ENCODE assay signal across 21 cellular contexts in the genomic region with DNA sequence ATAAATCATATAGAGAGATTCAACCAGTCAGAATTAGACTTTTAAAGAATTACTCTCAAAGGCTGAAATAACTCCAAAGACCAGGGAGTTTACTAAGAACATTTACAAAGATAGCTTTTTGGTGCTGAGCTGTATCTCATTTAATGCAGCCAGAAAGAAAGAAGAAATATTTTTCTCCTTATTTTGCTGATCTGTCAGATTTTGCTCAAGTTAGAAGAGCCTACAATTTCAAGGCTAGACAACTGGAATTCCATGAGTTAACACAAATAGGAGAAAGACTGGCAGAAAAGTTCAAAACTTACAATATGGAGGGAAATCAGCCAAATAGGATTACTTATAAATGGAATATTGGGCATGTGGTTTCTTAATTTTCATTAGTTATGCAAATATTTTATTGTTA. TPM values are rescaled to one million over a fixed set of nuclear protein-coding genes. Genes with fewer than 3 reads are reported as not detected.
DNase-seq lines count a peak whose midpoint lies in the region; ATAC-seq, FAIRE-seq and TF ChIP-seq lines count a peak whose summit lies in the region.
"Had no signal": no experiment of that assay in that cellular context is flagged by ENCODE, and none has a peak within 500 bp of the region (broad histone marks: within the 10 kb centered on the region; RNA-seq: fewer than 3 reads in every experiment).

No MANE protein-coding gene starts in this region.

- no peaks in the 10 kb centered on the region for H3K36me3 Mint-ChIP-seq in stimulated activated naive B cell treated with anti-CD40 and anti-IgM and Interleukin-4, amounts not matched to agents 10 μg/mL and 1 μg/mL and 100 μg/mL, for 72 hours
- H3K36me3 Mint-ChIP-seq in activated naive CD4-positive, alpha-beta T cell treated with anti-CD3 and anti-CD28 coated beads for 36 hours (ENCODE audit: low read depth), result no peaks in the 10 kb centered on the region

- H3K9ac ChIP-seq in SK-N-MC (ENCODE audit: insufficient read length), result no peak overlapping the region
- H3K9ac ChIP-seq: BLaER1 treated with 17β-estradiol and CSF1 and Interleukin-3, amounts not matched to agents 10 nM and 100 nM had no signal

- TF ChIP-seq CTCF in A549 (IDR thresholded peaks at IDR 0.05), result no peak
- TF ChIP-seq CTCF in HEK293 (tag by site-specific recombination; IDR thresholded peaks at IDR 0.05), result no peak

- ATAC-seq in A549 (no peak), HG03571 (IDR thresholded peaks at IDR 0.05; ENCODE audit: unreplicated experiment) (no peak)
- no peak for ATAC-seq in stimulated activated naive B cell treated with anti-CD40 and anti-IgM and Interleukin-4, amounts not matched to agents 10 μg/mL and 1 μg/mL and 100 μg/mL, for 72 hours (replicated peaks)
- ATAC-seq: CD8-positive, alpha-beta T cell; GM12878 had no signal

- CTCF ChIA-PET in A549 (lab: Yijun Ruan, JAX), result interaction anchor here (0.8 to 1.4 kb wide), 3 partner anchors 9 to 74 kb away, joined by 3 to 5 read pairs (median 4); no protein-coding TSS in a partner anchor
- CTCF ChIA-PET in HEK293 (lab: Yijun Ruan, JAX), result interaction anchor here (0.6 to 1.0 kb wide), 2 partner anchors 57 to 95 kb away, joined by 5 to 6 read pairs; no protein-coding TSS in a partner anchor
- CTCF ChIA-PET in activated naive CD4-positive, alpha-beta T cell treated with anti-CD3 and anti-CD28 coated beads for 36 hours (lab: Charles Lee), result no interaction called here

- no peak for TF ChIP-seq POLR2A in A549 (IDR thresholded peaks at IDR 0.05; ENCODE audit: low read length)

- DNase-seq in A549 (ENCODE audit: low read depth in 1 of 2, low spot score in 1 of 2) (no peak), SK-N-MC (ENCODE audit: low read depth, low spot score) (no peak)
- DNase-seq in stimulated activated naive B cell treated with anti-CD40 and anti-IgM and Interleukin-4, amounts not matched to agents 10 μg/mL and 1 μg/mL and 100 μg/mL, for 72 hours, result no peak
- DNase-seq in activated naive CD4-positive, alpha-beta T cell treated with anti-CD3 and anti-CD28 coated beads for 36 hours, result no peak
- DNase-seq: 8988T; Caco-2; Calu3; CD4-positive, alpha-beta T cell; CD8-positive, alpha-beta T cell; DMS79 treated with DMSO at 0.1 percent for 48 hours; GF-D8 had no signal

- no peaks in the 10 kb centered on the region for H3K9me3 Mint-ChIP-seq in stimulated activated naive B cell treated with anti-CD40 and anti-IgM and Interleukin-4, amounts not matched to agents 10 μg/mL and 1 μg/mL and 100 μg/mL, for 72 hours
- no peaks in the 10 kb centered on the region for H3K9me3 Mint-ChIP-seq in activated naive CD4-positive, alpha-beta T cell treated with anti-CD3 and anti-CD28 coated beads for 36 hours
- H3K9me3 Mint-ChIP-seq: CD4-positive, alpha-beta T cell; CD8-positive, alpha-beta T cell had no signal

- POLR2A ChIA-PET in A549 (lab: Yijun Ruan, JAX), result no interaction called here
- POLR2A ChIA-PET in HEK293 (lab: Yijun Ruan, JAX), result interaction anchor here (1.3 kb wide), 1 partner anchor 65 kb away, joined by 6 read pairs; a partner anchor contains a TSS

- no peak for TF ChIP-seq EP300 in A549 (IDR thresholded peaks at IDR 0.05)

- TF ChIP-seq RAD21 in A549 (conservative IDR thresholded peaks at IDR 0.05 in 1 of 2, IDR thresholded peaks at IDR 0.05 in 1 of 2), result no peak

- no peaks in the 10 kb centered on the region for H3K9me3 ChIP-seq in A549
- H3K9me3 ChIP-seq in HEK293 (ENCODE audit: control insufficient read depth, insufficient read depth, low read depth, low read length), result no peaks in the 10 kb centered on the region
- H3K9me3 ChIP-seq in SK-N-MC (ENCODE audit: low read depth, low read length), result no peaks in the 10 kb centered on the region
- H3K9me3 ChIP-seq: Caco-2 had no signal

- no peak overlapping the region for H3K4me3 Mint-ChIP-seq in stimulated activated naive B cell treated with anti-CD40 and anti-IgM and Interleukin-4, amounts not matched to agents 10 μg/mL and 1 μg/mL and 100 μg/mL, for 72 hours
- no peak overlapping the region for H3K4me3 Mint-ChIP-seq in activated naive CD4-positive, alpha-beta T cell treated with anti-CD3 and anti-CD28 coated beads for 36 hours
- H3K4me3 Mint-ChIP-seq: B cell; CD4-positive, alpha-beta T cell; CD8-positive, alpha-beta T cell had no signal

- H3K27me3 Mint-ChIP-seq in stimulated activated naive B cell treated with anti-CD40 and anti-IgM and Interleukin-4, amounts not matched to agents 10 μg/mL and 1 μg/mL and 100 μg/mL, for 72 hours, result no peaks in the 10 kb centered on the region
- H3K27me3 Mint-ChIP-seq in activated naive CD4-positive, alpha-beta T cell treated with anti-CD3 and anti-CD28 coated beads for 36 hours (ENCODE audit: low read depth), result no peaks in the 10 kb centered on the region
- H3K27me3 Mint-ChIP-seq: B cell; CD4-positive, alpha-beta T cell had no signal

- no peak overlapping the region for H3K4me2 ChIP-seq in A549
- H3K4me2 ChIP-seq: BLaER1 treated with 17β-estradiol and CSF1 and Interleukin-3, amounts not matched to agents 10 nM and 100 nM had no signal

- FAIRE-seq in A549 (lab: Jason Lieb, UNC), result no peak
- FAIRE-seq: A204.1, D721Med, G401.6, GM12878, GM18507 had no signal

- H3K36me3 ChIP-seq in HEK293 (ENCODE audit: control insufficient read depth in 2 of 2, insufficient read depth in 1 of 2, low read length in 2 of 2) (no peaks in the 10 kb centered on the region), SK-N-MC (ENCODE audit: insufficient read depth, low read length) (no peaks in the 10 kb centered on the region)
- H3K36me3 ChIP-seq: BLaER1 treated with 17β-estradiol and CSF1 and Interleukin-3, amounts not matched to agents 10 nM and 100 nM had no signal

- H3K4me3 ChIP-seq in A549 (no peak overlapping the region), HEK293 (ENCODE audit: low read depth, low read length) (no peak overlapping the region), SK-N-MC (no peak overlapping the region)
- H3K4me3 ChIP-seq: BLaER1 treated with 17β-estradiol and CSF1 and Interleukin-3, amounts not matched to agents 10 nM and 100 nM; GM12878 had no signal

- peaks cover 7% of the 10 kb centered on the region for H3K4me1 ChIP-seq in A549
- peaks cover 4% of the 10 kb centered on the region for H3K4me1 ChIP-seq in HEK293 (ENCODE audit: control insufficient read depth, insufficient read depth, low read length)

- intact Hi-C loops in activated naive CD4-positive, alpha-beta T cell treated with anti-CD3 and anti-CD28 coated beads for 36 hours (cut with micrococcal nuclease), result no loop called here

- peaks cover 2 to 8% of the 10 kb centered on the region in 2 donors for H3K4me1 Mint-ChIP-seq in stimulated activated naive B cell treated with anti-CD40 and anti-IgM and Interleukin-4, amounts not matched to agents 10 μg/mL and 1 μg/mL and 100 μg/mL, for 72 hours
- H3K4me1 Mint-ChIP-seq in activated naive CD4-positive, alpha-beta T cell treated with anti-CD3 and anti-CD28 coated beads for 36 hours (ENCODE audit: low read depth), result peaks cover 8% of the 10 kb centered on the region

- H3K27ac Mint-ChIP-seq in stimulated activated naive B cell treated with anti-CD40 and anti-IgM and Interleukin-4, amounts not matched to agents 10 μg/mL and 1 μg/mL and 100 μg/mL, for 72 hours, result no peak overlapping the region
- no peak overlapping the region for H3K27ac Mint-ChIP-seq in activated naive CD4-positive, alpha-beta T cell treated with anti-CD3 and anti-CD28 coated beads for 36 hours
- H3K27ac Mint-ChIP-seq: B cell; CD4-positive, alpha-beta T cell; CD8-positive, alpha-beta T cell had no signal

- H3K27ac ChIP-seq in A549, result no peak overlapping the region
- H3K27ac ChIP-seq in HEK293 (ENCODE audit: extremely low read depth, low read depth, low read length), result no peak overlapping the region
- peak overlapping the region; percentile 80 for H3K27ac ChIP-seq in SK-N-MC
- H3K27ac ChIP-seq: BLaER1 treated with 17β-estradiol and CSF1 and Interleukin-3, amounts not matched to agents 10 nM and 100 nM; C4-2B had no signal

TF ChIP-seq in A549, 52 proteins besides CTCF, POLR2A, EP300 and RAD21:
- TF ChIP-seq MAFK (IDR thresholded peaks at IDR 0.05; ENCODE audit: partially characterized antibody) (peak; percentile 94), CBX2 (IDR thresholded peaks at IDR 0.05; ENCODE audit: borderline replicate concordance, low read depth) (no peak)
TF ChIP-seq in A549: peak in this region for 1.

TF ChIP-seq in HEK293, 187 proteins besides CTCF, POLR2A, EP300 and RAD21:
- TF ChIP-seq ZNF664 (tag by site-specific recombination; IDR thresholded peaks at IDR 0.05) (peak; percentile 38; the same call in 1 of the 2 replicates), ZBTB1 (tag by site-specific recombination; IDR thresholded peaks at IDR 0.05) (no peak)

RNA-seq across cellular contexts. Expression of a gene that starts 6.1 kb away (rescaled TPM):
- 0.16 and 0.23 TPM in 2 replicates for polyA plus RNA-seq in A549 (2011; rRNA removed)
- polyA plus RNA-seq in A549 (2012; cell fraction: cytosol; rRNA removed), result 0.05 and 0.08 TPM in 2 replicates
- polyA plus RNA-seq in A549 (2012; cell fraction: nucleus; rRNA removed), result 0.16 and 0.24 TPM in 2 replicates
- polyA plus RNA-seq in A549 (2017; fragmentation: RNase III; extraction: RNeasy Plus Mini Kit Qiagen cat#74134 plus additional on column Dnase treatment), result 0.08 to 0.12 TPM (median 0.09 TPM) in 3 replicates
- polyA minus RNA-seq in A549 (2011; rRNA and poly(A)+ RNA removed), result 0.24 TPM in 1 of 2 replicates, not detected in the other
- total RNA-seq in activated naive CD4-positive, alpha-beta T cell treated with anti-CD3 and anti-CD28 coated beads for 36 hours, result 1 to 10 TPM; 5.3 to 5.6 TPM
- total RNA-seq: Caco-2 had no signal

RNA-seq across cellular contexts. Expression of a gene that starts 10.1 kb away (rescaled TPM):
- polyA plus RNA-seq in A549 (2011; rRNA removed) (12.2 and 12.5 TPM in 2 replicates), A549 (2017; fragmentation: RNase III; extraction: RNeasy Plus Mini Kit Qiagen cat#74134 plus additional on column Dnase treatment) (5.4 to 6.8 TPM (median 6.6 TPM) in 3 replicates)
- polyA plus RNA-seq in A549 (2012; cell fraction: cytosol; rRNA removed), result 4.8 and 5.2 TPM in 2 replicates
- 5.1 and 6.4 TPM in 2 replicates for polyA plus RNA-seq in A549 (2012; cell fraction: nucleus; rRNA removed)
- 11.9 and 22.0 TPM in 2 replicates for polyA minus RNA-seq in A549 (2011; rRNA and poly(A)+ RNA removed)
- total RNA-seq in activated naive CD4-positive, alpha-beta T cell treated with anti-CD3 and anti-CD28 coated beads for 36 hours, result 10 to 100 TPM; 28.6 to 30.1 TPM
- total RNA-seq: Caco-2 had no signal
